In genomic region chr11:64036081-64037026, GRCh38 we compare ENCODE assay signal across 8 cellular contexts. TPM values are rescaled to one million over a fixed set of nuclear protein-coding genes. Genes with fewer than 3 reads are reported as not detected.
A peak's percentile ranks its signal among the peaks of the same experiment; 100 is the strongest.
DNase-seq lines count a peak whose midpoint lies in the region; ATAC-seq, FAIRE-seq and TF ChIP-seq lines count a peak whose summit lies in the region.

No MANE protein-coding gene starts in this region.

- no peak for TF ChIP-seq CTCF in gastroesophageal sphincter (IDR thresholded peaks at IDR 0.05)
- no peak for TF ChIP-seq CTCF in parathyroid adenoma (IDR thresholded peaks at IDR 0.05)

- H3K9me3 ChIP-seq in SJCRH30 (replicated peaks): no peaks in the 10 kb centered on the region
- H3K9me3 ChIP-seq in gastroesophageal sphincter: no peaks in the 10 kb centered on the region
- H3K9me3 ChIP-seq in parathyroid adenoma (ENCODE audit: control insufficient read depth, low read length): no peaks in the 10 kb centered on the region

- no peak for TF ChIP-seq EP300 in gastroesophageal sphincter (IDR thresholded peaks at IDR 0.05)

- DNase-seq in H54 (ENCODE audit: insufficient read length, low spot score): peak; percentile 73
- DNase-seq in SJCRH30: peak; percentile 61 to 70
- DNase-seq in HuH-7 (ENCODE audit: low spot score): no peak
- DNase-seq in GM19238 (ENCODE audit: insufficient read length, low spot score): no peak

- ATAC-seq in gastroesophageal sphincter: peak; percentile 50
- ATAC-seq in GM19452 (IDR thresholded peaks at IDR 0.05; ENCODE audit: unreplicated experiment): no peak
- no peak for ATAC-seq in GM21737 (IDR thresholded peaks at IDR 0.05; ENCODE audit: unreplicated experiment)

- no peak overlapping the region for H2AFZ ChIP-seq in parathyroid adenoma

- H3K9ac ChIP-seq in parathyroid adenoma: no peak overlapping the region

- H3K27ac ChIP-seq in SJCRH30 (peak overlapping the region; percentile 28; the same call in 1 of the 2 replicates), gastroesophageal sphincter (peak overlapping the region in 3 of 4 donors; percentile 46 to 79 (median 65)), parathyroid adenoma (no peak overlapping the region)

- no peak for FAIRE-seq in H54 (lab: Jason Lieb, UNC)

- WGBS in gastroesophageal sphincter (ENCODE audit: low coverage in 1 of 2), 2 donors: no CpG with 5 or more reads among the region's 85 CpGs

- TF ChIP-seq POLR2A in H54 (IDR thresholded peaks at IDR 0.05; ENCODE audit: low read depth, low read length) (no peak), gastroesophageal sphincter (IDR thresholded peaks at IDR 0.05) (no peak)

- H3K4me2 ChIP-seq in parathyroid adenoma (ENCODE audit: low read length): peak overlapping the region; percentile 68

- H3K27me3 ChIP-seq in SJCRH30 (peaks cover 3% of the 10 kb centered on the region; the same call in 1 of the 2 replicates), gastroesophageal sphincter (peaks cover 39% of the 10 kb centered on the region), parathyroid adenoma (ENCODE audit: control insufficient read depth, insufficient read depth, low read length) (no peaks in the 10 kb centered on the region)

- no peaks in the 10 kb centered on the region for H3K36me3 ChIP-seq in SJCRH30
- no peaks in the 10 kb centered on the region for H3K36me3 ChIP-seq in gastroesophageal sphincter
- no peaks in the 10 kb centered on the region for H3K36me3 ChIP-seq in parathyroid adenoma (ENCODE audit: control insufficient read depth, insufficient read depth, low read length)

- H3K79me2 ChIP-seq in parathyroid adenoma: no peaks in the 10 kb centered on the region

- H3K4me1 ChIP-seq in SJCRH30: peaks cover 17% of the 10 kb centered on the region
- peaks cover 0 to 31% (median 9%) of the 10 kb centered on the region in 3 donors for H3K4me1 ChIP-seq in gastroesophageal sphincter
- no peaks in the 10 kb centered on the region for H3K4me1 ChIP-seq in parathyroid adenoma

- H3K4me3 ChIP-seq in SJCRH30: peak overlapping the region; percentile 65
- peak overlapping the region; percentile 23 to 61 for H3K4me3 ChIP-seq in gastroesophageal sphincter
- no peak overlapping the region for H3K4me3 ChIP-seq in parathyroid adenoma (ENCODE audit: low read depth, low read length)

RNA-seq across cellular contexts. Expression of gene FLRT1, which starts 0.6 kb away (rescaled TPM):
- total RNA-seq in SJCRH30 (2014; rRNA removed; shearing (Covaris generic)): 0.76 and 1.4 TPM in 2 replicates
- 1 to 10 TPM; 1.1 to 4.7 (median 3.6) TPM for total RNA-seq in gastroesophageal sphincter

RNA-seq across cellular contexts. Expression of gene OTUB1, which starts 50.1 kb away (rescaled TPM):
- total RNA-seq in SJCRH30 (2014; rRNA removed; shearing (Covaris generic)): 79.4 and 80.8 TPM in 2 replicates
- 10 to 100 TPM; 47.7 to 70.4 (median 53.2) TPM for total RNA-seq in gastroesophageal sphincter

Comparison
In these comparisons a context has a peak if more than half of its experiments do, and no peak if none do; other contexts are left out.
1. DNase-seq: peak in H54 (single experiment) and SJCRH30 (2 of 2); none in HuH-7 (single experiment) and GM19238 (single experiment).